In the genomic region with DNA sequence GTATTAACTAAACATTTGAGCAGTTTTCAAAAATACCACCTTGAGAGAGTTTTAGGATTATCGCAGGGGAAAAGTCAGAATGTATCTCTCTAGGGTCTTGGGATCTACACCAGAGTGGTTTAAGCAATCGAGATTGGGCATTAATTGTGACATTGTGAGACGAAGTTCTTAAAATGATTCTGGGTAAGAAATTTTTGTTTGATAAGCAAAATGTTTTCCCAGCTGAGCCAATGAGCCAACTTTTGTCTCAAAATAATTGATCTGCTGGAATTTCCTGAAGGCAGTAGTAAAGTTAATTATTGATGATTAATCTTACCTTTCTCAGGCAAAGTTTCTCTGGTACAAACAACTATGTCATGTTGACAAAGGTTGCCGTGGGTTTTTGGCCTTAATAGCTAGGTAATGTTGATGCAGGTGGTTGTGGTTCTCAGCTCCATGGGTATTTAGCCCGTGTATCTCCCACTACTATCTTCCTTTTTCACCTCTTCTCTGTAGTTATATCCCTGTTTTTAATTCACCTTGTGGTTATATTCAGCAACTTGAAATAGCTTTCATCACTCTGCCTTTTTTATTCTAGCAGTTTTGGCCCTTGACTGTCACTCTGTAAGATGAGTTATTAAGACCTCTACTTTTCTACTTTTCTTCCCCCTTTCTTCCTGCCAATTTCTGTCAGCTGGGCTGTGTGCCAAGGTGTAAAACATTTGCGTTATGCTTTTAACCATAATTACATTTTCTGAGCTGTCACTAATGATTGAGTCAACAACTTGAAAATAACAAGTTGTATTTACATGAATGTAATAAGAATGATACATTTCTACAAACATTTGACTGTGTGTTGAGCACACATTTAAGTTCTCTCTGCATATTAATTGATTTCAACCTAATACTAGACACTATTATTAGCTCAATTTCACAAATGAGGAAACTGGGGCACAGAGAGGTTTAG, we compare ENCODE assay signal across 30 cellular contexts.
DNase-seq lines count a peak whose midpoint lies in the region; ATAC-seq and TF ChIP-seq lines count a peak whose summit lies in the region.
"Had no signal": no experiment of that assay in that cellular context is flagged by ENCODE, and none has a peak within 500 bp of the region (broad histone marks: within the 10 kb centered on the region; RNA-seq: fewer than 3 reads in every experiment).

No MANE protein-coding gene starts in this region.

- H3K4me1 ChIP-seq in HEK293 (ENCODE audit: control insufficient read depth, insufficient read depth, low read length) (no peaks in the 10 kb centered on the region), body of pancreas (peaks cover 15% of the 10 kb centered on the region), ovary (ENCODE audit: insufficient read depth) (no peaks in the 10 kb centered on the region)
- H3K4me1 ChIP-seq: prostate gland, tibial artery had no signal

- peak; percentile 87 for ATAC-seq in body of pancreas
- ATAC-seq: activated CD4-positive, alpha-beta T cell treated with anti-CD3 and anti-CD28 coated beads for 36 hours; activated CD8-positive, alpha-beta T cell treated with anti-CD3 and anti-CD28 coated beads, Interleukin-2, amount 10 ng/mL, durations not matched to agents 7 days and 5 days; effector memory CD8-positive, alpha-beta T cell; HCT116 had no signal

- TF ChIP-seq EP300 in ovary (IDR thresholded peaks at IDR 0.05), result no peak

- 7 to 11% methylated on average over 6 of the region's 6 CpGs for WGBS in body of pancreas, 2 donors
- WGBS in ovary, 3 donors, result 57 to 67% (median 58%) methylated on average over 6 of the region's 6 CpGs

- TF ChIP-seq CTCF in HEK293 (tag by site-specific recombination; IDR thresholded peaks at IDR 0.05) (no peak), body of pancreas (IDR thresholded peaks at IDR 0.05) (no peak), ovary (IDR thresholded peaks at IDR 0.05) (no peak)

- CTCF ChIA-PET in HEK293 (lab: Yijun Ruan, JAX), result interaction anchor here (0.6 to 0.7 kb wide), 3 partner anchors 417 to 1931 kb away, joined by 3 to 4 read pairs (median 3); no protein-coding TSS in a partner anchor

- no peaks in the 10 kb centered on the region for H3K27me3 ChIP-seq in body of pancreas
- no peaks in the 10 kb centered on the region for H3K27me3 ChIP-seq in ovary
- H3K27me3 ChIP-seq: neutrophil, tibial artery had no signal

- peak; percentile 62 for DNase-seq in NCI-H2227 treated with DMSO at 0.1 percent for 48 hours (lab: John Stamatoyannopoulos, UW)
- DNase-seq in body of pancreas, result peak; percentile 17 to 64 (median 32)
- peak; percentile 51 for DNase-seq in renal cortical epithelial cell (ENCODE audit: low read depth)
- no peak for DNase-seq in ovary
- no peak for DNase-seq in germinal center (ENCODE audit: low spot score)
- no peak for DNase-seq in NCI-H226
- DNase-seq: activated CD4-positive, alpha-beta T cell treated with anti-CD3 and anti-CD28 coated beads for 36 hours; activated CD8-positive, alpha-beta T cell treated with anti-CD3 and anti-CD28 coated beads, Interleukin-2, amount 10 ng/mL, durations not matched to agents 7 days and 5 days; activated naive CD4-positive, alpha-beta T cell treated with anti-CD3 and anti-CD28 coated beads for 36 hours; C1 segment of cervical spinal cord; DND-41; effector memory CD8-positive, alpha-beta T cell; erythroblast; GF-D8; glutamatergic neuron; IMR-90; islet precursor cell; midbrain; naive B cell; NCI-H1048; NCI-H2081 treated with DMSO at 0.1 percent for 48 hours; NCI-H524; PC-9; stimulated activated CD4-positive, alpha-beta T cell treated with anti-CD3 and anti-CD28 coated beads, Interleukin-4, amount 100 ng/mL, for 1 hour; tibial artery had no signal

- H3K4me3 ChIP-seq in HEK293 (ENCODE audit: low read depth, low read length) (no peak overlapping the region), body of pancreas (no peak overlapping the region), ovary (no peak overlapping the region)
- H3K4me3 ChIP-seq: PC-9, prostate gland, SK-N-MC, tibial artery had no signal

- intact Hi-C loops in body of pancreas (cut with DNase I) (no loop called here), ovary (cut with DNase I) (loop anchor here in 2 of 4 donors (10.0 kb wide), 3 partner anchors 995 to 1935 kb away; no protein-coding TSS in a partner anchor)

- POLR2A ChIA-PET in HEK293 (lab: Yijun Ruan, JAX), result no interaction called here

- TF ChIP-seq POLR2A in body of pancreas (IDR thresholded peaks at IDR 0.05), result no peak
- no peak for TF ChIP-seq POLR2A in ovary (IDR thresholded peaks at IDR 0.05)

- no peaks in the 10 kb centered on the region for H3K9me3 ChIP-seq in HEK293 (ENCODE audit: control insufficient read depth, insufficient read depth, low read depth, low read length)
- no peaks in the 10 kb centered on the region for H3K9me3 ChIP-seq in body of pancreas
- no peaks in the 10 kb centered on the region for H3K9me3 ChIP-seq in ovary
- H3K9me3 ChIP-seq: neutrophil, prostate gland, tibial artery had no signal

- H3K27ac ChIP-seq in HEK293 (ENCODE audit: extremely low read depth, low read depth, low read length) (no peak overlapping the region), body of pancreas (peak overlapping the region in 2 of 4 donors; percentile 59 to 64), ovary (no peak overlapping the region)
- H3K27ac ChIP-seq: neutrophil, PC-9, prostate gland, SK-N-MC, tibial artery had no signal

- H3K36me3 ChIP-seq in HEK293 (ENCODE audit: control insufficient read depth in 2 of 2, insufficient read depth in 1 of 2, low read length in 2 of 2), result no peaks in the 10 kb centered on the region
- no peaks in the 10 kb centered on the region for H3K36me3 ChIP-seq in body of pancreas (replicated peaks in 1 of 2; ENCODE audit: insufficient read depth in 1 of 2, low read depth in 2 of 2)
- H3K36me3 ChIP-seq in ovary, result no peaks in the 10 kb centered on the region
- H3K36me3 ChIP-seq: neutrophil, prostate gland, tibial artery had no signal

TF ChIP-seq in HEK293, 187 proteins besides CTCF, POLR2A, EP300 and RAD21:
- TF ChIP-seq, protein P1, sequence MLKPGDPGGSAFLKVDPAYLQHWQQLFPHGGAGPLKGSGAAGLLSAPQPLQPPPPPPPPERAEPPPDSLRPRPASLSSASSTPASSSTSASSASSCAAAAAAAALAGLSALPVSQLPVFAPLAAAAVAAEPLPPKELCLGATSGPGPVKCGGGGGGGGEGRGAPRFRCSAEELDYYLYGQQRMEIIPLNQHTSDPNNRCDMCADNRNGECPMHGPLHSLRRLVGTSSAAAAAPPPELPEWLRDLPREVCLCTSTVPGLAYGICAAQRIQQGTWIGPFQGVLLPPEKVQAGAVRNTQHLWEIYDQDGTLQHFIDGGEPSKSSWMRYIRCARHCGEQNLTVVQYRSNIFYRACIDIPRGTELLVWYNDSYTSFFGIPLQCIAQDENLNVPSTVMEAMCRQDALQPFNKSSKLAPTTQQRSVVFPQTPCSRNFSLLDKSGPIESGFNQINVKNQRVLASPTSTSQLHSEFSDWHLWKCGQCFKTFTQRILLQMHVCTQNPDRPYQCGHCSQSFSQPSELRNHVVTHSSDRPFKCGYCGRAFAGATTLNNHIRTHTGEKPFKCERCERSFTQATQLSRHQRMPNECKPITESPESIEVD (tag by site-specific recombination; IDR thresholded peaks at IDR 0.05), result peak; percentile 38; the same call in 1 of the 2 replicates
- no peak for TF ChIP-seq ZNF266 (tag by site-specific recombination; IDR thresholded peaks at IDR 0.05; ENCODE audit: low read depth)
- no peak for TF ChIP-seq ZNF654 (tag by site-specific recombination; IDR thresholded peaks at IDR 0.05; ENCODE audit: low read depth)

Comparison
In these comparisons a context has a peak if more than half of its experiments do, and no peak if none do; other contexts are left out.
1. DNase-seq: peak in NCI-H2227 treated with DMSO at 0.1 percent for 48 hours (single experiment), body of pancreas (4 of 4) and renal cortical epithelial cell (single experiment); none in ovary (0 of 5), germinal center (single experiment) and NCI-H226 (single experiment).